In genomic region chr5:14671414-14671813, GRCh38 we compare ENCODE assay signal across 10 cellular contexts. TPM values are rescaled to one million over a fixed set of nuclear protein-coding genes. Genes with fewer than 3 reads are reported as not detected.
DNase-seq lines count a peak whose midpoint lies in the region; ATAC-seq and TF ChIP-seq lines count a peak whose summit lies in the region.
"Had no signal": no experiment of that assay in that cellular context is flagged by ENCODE, and none has a peak within 500 bp of the region (broad histone marks: within the 10 kb centered on the region; RNA-seq: fewer than 3 reads in every experiment).

No MANE protein-coding gene starts in this region.

- H3K36me3 ChIP-seq in BLaER1 treated with 17β-estradiol and CSF1 and Interleukin-3, amounts not matched to agents 10 nM and 100 nM: peaks cover 16 to 42% (median 33%) of the 10 kb centered on the region in 11 experiments; a peak in 20 of 22 replicates
- H3K36me3 ChIP-seq in esophagus squamous epithelium: peaks cover 0 to 14% (median 0%) of the 10 kb centered on the region in 3 donors

- TF ChIP-seq CTCF in fibroblast of mammary gland (conservative IDR thresholded peaks at IDR 0.05; ENCODE audit: control insufficient read depth, insufficient read depth, low read depth, low read length) (no peak), esophagus squamous epithelium (IDR thresholded peaks at IDR 0.05) (no peak)

- TF ChIP-seq POLR2A in esophagus squamous epithelium (IDR thresholded peaks at IDR 0.05): no peak

- DNase-seq in fibroblast of mammary gland (ENCODE audit: low read depth) (peak; percentile 57), COLO668 (lab: John Stamatoyannopoulos, UW; ENCODE audit: unreplicated experiment) (no peak), esophagus squamous epithelium (lab: John Stamatoyannopoulos, UW) (no peak), globus pallidus (ENCODE audit: low spot score) (no peak), GM19238 (ENCODE audit: insufficient read length, low spot score) (no peak)
- DNase-seq: EL; stimulated activated CD4-positive, alpha-beta T cell treated with anti-CD3 and anti-CD28 coated beads, Interleukin-1b, Interleukin-23, amount 100 ng/mL, for 48 hours had no signal

- 19 to 24% methylated on average over 2 of the region's 2 CpGs for WGBS in esophagus squamous epithelium, 2 donors

- H3K9me3 ChIP-seq in BLaER1 treated with 17β-estradiol and CSF1 and Interleukin-3, amounts not matched to agents 10 nM and 100 nM (replicated peaks in 1 of 11): no peaks in the 10 kb centered on the region
- no peaks in the 10 kb centered on the region for H3K9me3 ChIP-seq in esophagus squamous epithelium

- no peaks in the 10 kb centered on the region for H3K27me3 ChIP-seq in BLaER1 treated with 17β-estradiol and CSF1 and Interleukin-3, amounts not matched to agents 10 nM and 100 nM
- no peaks in the 10 kb centered on the region for H3K27me3 ChIP-seq in esophagus squamous epithelium

- H3K36me3 Mint-ChIP-seq in T-helper 1 cell treated with Interleukin-12 subunit alpha and Interleukin-12 subunit beta and Interleukin-4 antibody, amounts not matched to agents 30 μg/mL and 1 μg/mL, for 36 hours (ENCODE audit: low read depth): peaks cover 37% of the 10 kb centered on the region

- H3K9me3 Mint-ChIP-seq in T-helper 1 cell treated with Interleukin-12 subunit alpha and Interleukin-12 subunit beta and Interleukin-4 antibody, amounts not matched to agents 30 μg/mL and 1 μg/mL, for 36 hours: no peaks in the 10 kb centered on the region

- no peak overlapping the region for H3K27ac ChIP-seq in BLaER1 treated with 17β-estradiol and CSF1 and Interleukin-3, amounts not matched to agents 10 nM and 100 nM
- H3K27ac ChIP-seq in esophagus squamous epithelium: peak overlapping the region in 2 of 4 donors; percentile 11 to 26

- H3K4me1 Mint-ChIP-seq in T-helper 1 cell treated with Interleukin-12 subunit alpha and Interleukin-12 subunit beta and Interleukin-4 antibody, amounts not matched to agents 30 μg/mL and 1 μg/mL, for 36 hours (ENCODE audit: low read depth): peaks cover 78% of the 10 kb centered on the region

- H3K27me3 Mint-ChIP-seq in T-helper 1 cell treated with Interleukin-12 subunit alpha and Interleukin-12 subunit beta and Interleukin-4 antibody, amounts not matched to agents 30 μg/mL and 1 μg/mL, for 36 hours (ENCODE audit: low read depth): no peaks in the 10 kb centered on the region

- peak overlapping the region; percentile 91 for H3K27ac Mint-ChIP-seq in T-helper 1 cell treated with Interleukin-12 subunit alpha and Interleukin-12 subunit beta and Interleukin-4 antibody, amounts not matched to agents 30 μg/mL and 1 μg/mL, for 36 hours

- no peak overlapping the region for H3K9ac ChIP-seq in BLaER1 treated with 17β-estradiol and CSF1 and Interleukin-3, amounts not matched to agents 10 nM and 100 nM

- peaks cover 73 to 100% (median 98%) of the 10 kb centered on the region in 11 experiments for H4K20me1 ChIP-seq in BLaER1 treated with 17β-estradiol and CSF1 and Interleukin-3, amounts not matched to agents 10 nM and 100 nM

- peaks cover 77 to 92% (median 87%) of the 10 kb centered on the region in 10 experiments for H3K4me1 ChIP-seq in BLaER1 treated with 17β-estradiol and CSF1 and Interleukin-3, amounts not matched to agents 10 nM and 100 nM
- H3K4me1 ChIP-seq in esophagus squamous epithelium: peaks cover 44 to 100% (median 52%) of the 10 kb centered on the region in 3 donors

- peak overlapping the region; percentile 30 to 78 (median 63); a peak in 20 of 22 replicates for H3K4me2 ChIP-seq in BLaER1 treated with 17β-estradiol and CSF1 and Interleukin-3, amounts not matched to agents 10 nM and 100 nM

- H3K4me3 Mint-ChIP-seq in T-helper 1 cell treated with Interleukin-12 subunit alpha and Interleukin-12 subunit beta and Interleukin-4 antibody, amounts not matched to agents 30 μg/mL and 1 μg/mL, for 36 hours: peak overlapping the region; percentile 64

- H3K4me3 ChIP-seq in BLaER1 treated with 17β-estradiol and CSF1 and Interleukin-3, amounts not matched to agents 10 nM and 100 nM: no peak overlapping the region
- H3K4me3 ChIP-seq in fibroblast of mammary gland (ENCODE audit: control insufficient read depth, low read depth, low read length) (no peak overlapping the region), esophagus squamous epithelium (no peak overlapping the region)

- intact Hi-C loops in esophagus squamous epithelium (cut with DNase I): no loop called here

- ATAC-seq in GM18858 (IDR thresholded peaks at IDR 0.05; ENCODE audit: unreplicated experiment): peak; percentile 18

RNA-seq across cellular contexts. Expression of gene OTULIN, which starts 6.9 kb away (rescaled TPM):
- total RNA-seq in esophagus squamous epithelium: 10 to 100 TPM; 23.9 to 38.6 (median 34.5) TPM
